10 cellular contexts compared by ENCODE assay signal in the genomic region with DNA sequence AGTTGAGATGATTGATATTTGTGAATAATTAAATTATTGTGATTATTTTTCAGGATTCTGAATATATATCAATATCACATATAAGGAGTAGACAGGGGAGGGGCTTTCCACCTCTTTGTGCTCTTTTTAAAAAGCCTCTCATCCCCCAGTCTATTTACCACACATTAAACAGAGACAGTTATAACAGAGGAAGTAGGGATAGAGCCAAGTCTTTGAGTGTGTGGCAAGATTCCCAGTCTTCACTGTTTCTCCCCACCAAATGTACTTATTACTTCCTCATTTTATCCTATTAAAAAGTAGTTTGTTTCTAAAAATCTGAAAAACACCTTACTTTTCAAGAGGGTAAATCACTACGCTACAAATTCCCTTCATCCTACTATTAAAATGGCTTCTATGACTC. TPM values are rescaled to one million over a fixed set of nuclear protein-coding genes. Genes with fewer than 3 reads are reported as not detected.
DNase-seq lines count a peak whose midpoint lies in the region; ATAC-seq and TF ChIP-seq lines count a peak whose summit lies in the region.
"Had no signal": no experiment of that assay in that cellular context is flagged by ENCODE, and none has a peak within 500 bp of the region (broad histone marks: within the 10 kb centered on the region; RNA-seq: fewer than 3 reads in every experiment).

No MANE protein-coding gene starts in this region.

- no peak overlapping the region for H3K9ac ChIP-seq in skeletal muscle tissue (ENCODE audit: low read depth in 1 of 3, low read length in 3 of 3)

- no peak for TF ChIP-seq EP300 in gastroesophageal sphincter (IDR thresholded peaks at IDR 0.05)

- H3K4me1 ChIP-seq in gastroesophageal sphincter (peaks cover 4 to 35% (median 5%) of the 10 kb centered on the region in 3 donors), skeletal muscle tissue (ENCODE audit: control insufficient read depth in 3 of 3, insufficient read depth in 3 of 3, low read length in 3 of 3) (peaks cover 0 to 5% (median 3%) of the 10 kb centered on the region in 3 donors)

- H3K4me3 ChIP-seq in gastroesophageal sphincter, result no peak overlapping the region
- H3K4me3 ChIP-seq in skeletal muscle tissue (ENCODE audit: low read length in 3 of 3), result no peak overlapping the region
- no peak overlapping the region for H3K4me3 ChIP-seq in H7 (ENCODE audit: insufficient read depth, low read depth, low read length)
- H3K4me3 ChIP-seq: body of pancreas, smooth muscle cell had no signal

- H3K36me3 ChIP-seq in gastroesophageal sphincter (peaks cover 0 to 27% of the 10 kb centered on the region in 2 donors), skeletal muscle tissue (ENCODE audit: control insufficient read depth in 3 of 3, insufficient read depth in 3 of 3, low read length in 3 of 3) (peaks cover 3 to 14% (median 7%) of the 10 kb centered on the region in 3 donors), H7 (replicated peaks; ENCODE audit: control insufficient read depth, insufficient read depth, low read length) (no peaks in the 10 kb centered on the region)

- DNase-seq in Kasumi-1 (lab: John Stamatoyannopoulos, UW) (peak; percentile 70 to 72), NCI-H526 treated with DMSO at 0.1 percent for 48 hours (lab: John Stamatoyannopoulos, UW) (no peak), HPDE6-E6E7 (ENCODE audit: extremely low spot score) (no peak), H7 (no peak)
- DNase-seq: T-helper 1 cell had no signal

- no peak for TF ChIP-seq POLR2A in gastroesophageal sphincter (IDR thresholded peaks at IDR 0.05)

- H3K27me3 ChIP-seq in gastroesophageal sphincter, result no peaks in the 10 kb centered on the region
- no peaks in the 10 kb centered on the region for H3K27me3 ChIP-seq in skeletal muscle tissue (ENCODE audit: control insufficient read depth in 3 of 3, insufficient read depth in 3 of 3, low read length in 3 of 3)
- no peaks in the 10 kb centered on the region for H3K27me3 ChIP-seq in H7 (ENCODE audit: control insufficient read depth, insufficient read depth, low read length)
- H3K27me3 ChIP-seq: body of pancreas had no signal

- H3K27ac ChIP-seq in VCaP (peak overlapping the region; percentile 14; the same call in 1 of the 2 replicates), gastroesophageal sphincter (peak overlapping the region in 3 of 4 donors; percentile 0 to 28 (median 23)), skeletal muscle tissue (ENCODE audit: low read depth, low read length) (peak overlapping the region; percentile 9)
- H3K27ac ChIP-seq: body of pancreas had no signal

- WGBS in gastroesophageal sphincter (ENCODE audit: low coverage in 1 of 2), 2 donors, result 21 to 29% methylated on average over 1 of the region's 1 CpG

- TF ChIP-seq CTCF in VCaP (conservative IDR thresholded peaks at IDR 0.05) (no peak), gastroesophageal sphincter (IDR thresholded peaks at IDR 0.05) (no peak)

- H3K9me3 ChIP-seq in gastroesophageal sphincter, result no peaks in the 10 kb centered on the region
- no peaks in the 10 kb centered on the region for H3K9me3 ChIP-seq in skeletal muscle tissue (ENCODE audit: control insufficient read depth in 3 of 3, low read length in 3 of 3)
- H3K9me3 ChIP-seq: body of pancreas had no signal

- ATAC-seq in gastroesophageal sphincter, result no peak
- ATAC-seq: body of pancreas had no signal

RNA-seq across cellular contexts. Expression of gene EPS15, which starts 46.7 kb away (rescaled TPM):
- total RNA-seq in gastroesophageal sphincter (100 to 1,000 TPM in 1 of 4 donors, 10 to 100 TPM in 3; 53.5 to 106 (median 74.2) TPM), skeletal muscle tissue (44.9 TPM)
- 26.6 and 37.2 TPM in 2 replicates for total RNA-seq in H7 (2014; rRNA removed; shearing (Covaris generic))

Comparison
In these comparisons a context has a peak if more than half of its experiments do, and no peak if none do; other contexts are left out.
1. DNase-seq: peak in Kasumi-1 (2 of 2); none in NCI-H526 treated with DMSO at 0.1 percent for 48 hours (single experiment), HPDE6-E6E7 (single experiment) and H7 (single experiment).
2. Peak in every context shown above with its lines, with median percentiles within 50 percentile points of each other: H3K27ac ChIP-seq.